8 cellular contexts compared by ENCODE assay signal in genomic region chrX:69387559-69388487, GRCh38.
DNase-seq lines count a peak whose midpoint lies in the region; ATAC-seq and TF ChIP-seq lines count a peak whose summit lies in the region.

No MANE protein-coding gene starts in this region.

- H3K4me3 ChIP-seq in astrocyte of the cerebellum (ENCODE audit: low read depth, low read length) = no peak overlapping the region

- TF ChIP-seq CTCF in RWPE1 (conservative IDR thresholded peaks at IDR 0.05; ENCODE audit: low read depth) (peak; percentile 62), astrocyte of the cerebellum (IDR thresholded peaks at IDR 0.05; ENCODE audit: low read depth, low read length, missing control alignments) (peak; percentile 60)

- in situ Hi-C loops in astrocyte of the cerebellum (cut with HindIII; ENCODE audit: low sequenced_read_pairs) = no loop called here

- no peak overlapping the region for H3K27ac ChIP-seq in RWPE1

- CTCF ChIA-PET in RWPE1 (lab: Yijun Ruan, JAX) = interaction anchor here (0.6 to 1.4 kb wide), 6 partner anchors 41 to 654 kb away, joined by 3 to 6 read pairs (median 4); no protein-coding TSS in a partner anchor

- DNase-seq in NCI-H2081 (lab: John Stamatoyannopoulos, UW) (peak; percentile 20 to 26), NCI-H2081 treated with DMSO at 0.1 percent for 48 hours (lab: John Stamatoyannopoulos, UW) (no peak), RWPE1 (ENCODE audit: low spot score) (peak; percentile 33), astrocyte of the cerebellum (ENCODE audit: low read depth) (peak; percentile 8), iPS DF 4.7 (ENCODE audit: extremely low read depth, low spot score) (peak; percentile 30)
- DNase-seq in stimulated activated CD4-positive, alpha-beta T cell treated with anti-CD3 and anti-CD28 coated beads, Interleukin-15, amount 100 ng/mL, for 24 hours = peak; percentile 53

- ATAC-seq in HG02981 (IDR thresholded peaks at IDR 0.05; ENCODE audit: unreplicated experiment) = peak; percentile 61
- no peak for ATAC-seq in HG03565 (IDR thresholded peaks at IDR 0.05; ENCODE audit: unreplicated experiment)

- POLR2A ChIA-PET in RWPE1 (lab: Yijun Ruan, JAX; ENCODE audit: low non-redundant PET) = no interaction called here
